ENCODE assay signal across 1 cellular context in the genomic region with DNA sequence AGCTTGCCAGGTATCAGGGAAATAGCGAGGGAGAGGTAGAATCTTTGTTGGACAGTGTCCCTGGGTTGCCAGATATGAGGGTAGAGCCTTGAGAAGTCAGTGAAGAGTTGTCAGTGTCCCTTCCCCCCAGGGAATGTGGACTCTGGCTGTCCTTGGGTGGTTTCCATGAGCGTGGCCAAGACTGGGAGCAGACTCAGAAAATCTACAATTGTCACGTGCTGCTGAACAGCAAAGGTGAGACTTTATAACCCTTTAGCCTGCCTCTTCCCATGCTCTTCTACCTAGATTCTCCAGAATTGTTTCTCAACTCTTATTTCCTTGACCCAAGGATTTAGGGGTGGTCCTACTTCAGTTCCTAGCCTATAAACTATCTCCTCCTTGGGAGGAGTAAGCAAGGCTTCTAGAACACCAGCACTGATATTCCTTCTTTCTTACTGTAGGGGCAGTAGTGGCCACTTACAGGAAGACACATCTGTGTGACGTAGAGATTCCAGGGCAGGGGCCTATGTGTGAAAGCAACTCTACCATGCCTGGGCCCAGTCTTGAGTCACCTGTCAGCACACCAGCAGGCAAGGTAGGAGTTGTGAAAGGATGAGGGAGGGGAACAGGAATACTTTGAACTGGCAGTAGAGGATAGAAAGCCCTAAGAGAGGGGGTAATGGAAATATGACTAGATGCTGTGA.
TF ChIP-seq lines count a peak whose summit lies in the region.

No MANE protein-coding gene starts in this region.

TF ChIP-seq in SK-N-SH, 30 proteins besides CTCF, POLR2A, EP300 and RAD21 (continued from another document):
- TF ChIP-seq YY1 (IDR thresholded peaks at IDR 0.05; ENCODE audit: low read depth) (no peak), MXI1 (IDR thresholded peaks at IDR 0.05; ENCODE audit: low read depth, low read length) (no peak), NRF1 (IDR thresholded peaks at IDR 0.05; ENCODE audit: low read depth, low read length) (no peak), SMC3 (IDR thresholded peaks at IDR 0.05; ENCODE audit: low read depth, low read length) (no peak)
- TF ChIP-seq, protein P1, sequence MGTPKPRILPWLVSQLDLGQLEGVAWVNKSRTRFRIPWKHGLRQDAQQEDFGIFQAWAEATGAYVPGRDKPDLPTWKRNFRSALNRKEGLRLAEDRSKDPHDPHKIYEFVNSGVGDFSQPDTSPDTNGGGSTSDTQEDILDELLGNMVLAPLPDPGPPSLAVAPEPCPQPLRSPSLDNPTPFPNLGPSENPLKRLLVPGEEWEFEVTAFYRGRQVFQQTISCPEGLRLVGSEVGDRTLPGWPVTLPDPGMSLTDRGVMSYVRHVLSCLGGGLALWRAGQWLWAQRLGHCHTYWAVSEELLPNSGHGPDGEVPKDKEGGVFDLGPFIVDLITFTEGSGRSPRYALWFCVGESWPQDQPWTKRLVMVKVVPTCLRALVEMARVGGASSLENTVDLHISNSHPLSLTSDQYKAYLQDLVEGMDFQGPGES (IDR thresholded peaks at IDR 0.05; ENCODE audit: low read depth, low read length), result no peak
TF ChIP-seq in SK-N-SH: peak in this region for 0.
